17 cellular contexts compared by ENCODE assay signal in the genomic region with DNA sequence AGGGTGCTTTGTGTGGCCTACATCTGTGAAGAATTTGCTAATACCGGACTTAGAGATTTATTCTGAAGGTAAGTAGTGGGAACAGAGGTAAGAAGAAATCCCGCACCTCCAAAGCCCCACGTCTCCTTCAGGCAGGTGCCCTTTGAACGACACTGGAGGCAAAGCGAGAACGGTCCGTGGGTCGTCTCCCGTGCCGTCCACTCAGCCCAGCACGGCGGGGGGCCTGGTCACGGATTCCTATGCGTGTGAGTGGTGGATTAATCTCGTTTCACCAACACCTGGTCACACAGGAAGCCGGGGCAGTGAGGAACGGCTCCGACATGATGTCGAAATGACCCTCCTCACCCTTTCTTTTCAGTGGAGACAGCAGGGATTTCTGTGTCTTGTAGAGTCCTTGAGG. TPM values are rescaled to one million over a fixed set of nuclear protein-coding genes. Genes with fewer than 3 reads are reported as not detected.
DNase-seq lines count a peak whose midpoint lies in the region; ATAC-seq and TF ChIP-seq lines count a peak whose summit lies in the region.
"Had no signal": no experiment of that assay in that cellular context is flagged by ENCODE, and none has a peak within 500 bp of the region (broad histone marks: within the 10 kb centered on the region; RNA-seq: fewer than 3 reads in every experiment).

No MANE protein-coding gene starts in this region.

- TF ChIP-seq CTCF in GM23338 (conservative IDR thresholded peaks at IDR 0.05; ENCODE audit: low read depth in 2 of 2) (no peak), neural progenitor cell (IDR thresholded peaks at IDR 0.05) (no peak)

- no peaks in the 10 kb centered on the region for H3K27me3 ChIP-seq in GM23338 (ENCODE audit: insufficient read depth)
- H3K27me3 ChIP-seq in neural progenitor cell, result peaks cover 17% of the 10 kb centered on the region

- H3K4me1 ChIP-seq in GM23338 (ENCODE audit: insufficient read depth) (no peaks in the 10 kb centered on the region), neural progenitor cell (no peaks in the 10 kb centered on the region)
- H3K4me1 ChIP-seq: BE2C had no signal

- no peak for DNase-seq in GM23338 (ENCODE audit: low spot score)
- no peak for DNase-seq in neural progenitor cell (ENCODE audit: low spot score)
- no peak for DNase-seq in AG08395 (ENCODE audit: low spot score)
- no peak for DNase-seq in hepatic stellate cell (ENCODE audit: low spot score)
- DNase-seq: BE2C; CD4-positive, alpha-beta memory T cell; DMS153; DMS79; GDM1; GOT3; H9 had no signal

- H3K27ac ChIP-seq in GM23338 (ENCODE audit: low read depth), result no peak overlapping the region
- H3K27ac ChIP-seq in neural progenitor cell, result no peak overlapping the region
- H3K27ac ChIP-seq: KMS-11 had no signal

- ATAC-seq in GM23338 (no peak), HG02885 (IDR thresholded peaks at IDR 0.05; ENCODE audit: poor library complexity, unreplicated experiment) (no peak)

- no peaks in the 10 kb centered on the region for H4K20me1 ChIP-seq in GM23338 (replicated peaks; ENCODE audit: insufficient read depth)
- H4K20me1 ChIP-seq in neural progenitor cell (ENCODE audit: low read depth), result no peaks in the 10 kb centered on the region

- H3K36me3 Mint-ChIP-seq in GM23338 (ENCODE audit: low read depth) (peaks cover 13% of the 10 kb centered on the region), neural progenitor cell (no peaks in the 10 kb centered on the region)
- H3K36me3 Mint-ChIP-seq in dendritic cell treated with granulocyte-macrophage colony-stimulating factor and Interleukin-4, amounts not matched to agents 40 ng/mL and 50 ng/mL, for 4 days (ENCODE audit: low read depth), result no peaks in the 10 kb centered on the region
- H3K36me3 Mint-ChIP-seq: CD14-positive monocyte; CD4-positive, alpha-beta memory T cell had no signal

- H3K4me3 ChIP-seq in GM23338, result no peak overlapping the region
- no peak overlapping the region for H3K4me3 ChIP-seq in neural progenitor cell

- H3K4me2 ChIP-seq in GM23338 (no peak overlapping the region), neural progenitor cell (no peak overlapping the region)
- H3K4me2 ChIP-seq: KMS-11 had no signal

- H3K36me3 ChIP-seq in GM23338 (ENCODE audit: insufficient read depth) (no peaks in the 10 kb centered on the region; the same call in 1 of the 2 replicates), neural progenitor cell (no peaks in the 10 kb centered on the region)
- H3K36me3 ChIP-seq: BE2C had no signal

- H3K4me1 Mint-ChIP-seq in GM23338, result no peaks in the 10 kb centered on the region; the same call in 2 of the 3 replicates
- peaks cover 11% of the 10 kb centered on the region for H3K4me1 Mint-ChIP-seq in dendritic cell treated with granulocyte-macrophage colony-stimulating factor and Interleukin-4, amounts not matched to agents 40 ng/mL and 50 ng/mL, for 4 days (ENCODE audit: low read depth)
- H3K4me1 Mint-ChIP-seq in neural progenitor cell, result peaks cover 23% of the 10 kb centered on the region

- H3K27me3 Mint-ChIP-seq in GM23338 (ENCODE audit: insufficient read depth, low read depth, poor library complexity), result peaks cover 20% of the 10 kb centered on the region
- peaks cover 37% of the 10 kb centered on the region for H3K27me3 Mint-ChIP-seq in dendritic cell treated with granulocyte-macrophage colony-stimulating factor and Interleukin-4, amounts not matched to agents 40 ng/mL and 50 ng/mL, for 4 days
- peaks cover 18% of the 10 kb centered on the region for H3K27me3 Mint-ChIP-seq in neural progenitor cell (ENCODE audit: insufficient read depth, low read depth)

- H3K9me2 ChIP-seq in GM23338 (ENCODE audit: insufficient read depth), result no peaks in the 10 kb centered on the region

- H3K27ac Mint-ChIP-seq in GM23338 (no peak overlapping the region), neural progenitor cell (peak overlapping the region; percentile 8)
- H3K27ac Mint-ChIP-seq in dendritic cell treated with granulocyte-macrophage colony-stimulating factor and Interleukin-4, amounts not matched to agents 40 ng/mL and 50 ng/mL, for 4 days, result peak overlapping the region; percentile 61
- H3K27ac Mint-ChIP-seq: CD4-positive, alpha-beta memory T cell; H9 had no signal

- no peaks in the 10 kb centered on the region for H3K79me2 ChIP-seq in GM23338 (replicated peaks; ENCODE audit: insufficient read depth)
- H3K79me2 ChIP-seq in neural progenitor cell (ENCODE audit: low read depth), result no peaks in the 10 kb centered on the region

- intact Hi-C loops in dendritic cell treated with granulocyte-macrophage colony-stimulating factor and Interleukin-4, amounts not matched to agents 40 ng/mL and 50 ng/mL, for 4 days (cut with micrococcal nuclease), result no loop called here

- H3K4me3 Mint-ChIP-seq in GM23338 (no peak overlapping the region), neural progenitor cell (no peak overlapping the region)
- no peak overlapping the region for H3K4me3 Mint-ChIP-seq in dendritic cell treated with granulocyte-macrophage colony-stimulating factor and Interleukin-4, amounts not matched to agents 40 ng/mL and 50 ng/mL, for 4 days
- H3K4me3 Mint-ChIP-seq: CD4-positive, alpha-beta memory T cell; H9 had no signal

- no peak overlapping the region for H3K9ac ChIP-seq in neural progenitor cell
- H3K9ac ChIP-seq: KMS-11 had no signal

- H2AFZ ChIP-seq in GM23338 (peak overlapping the region; percentile 43; the same call in 1 of the 2 replicates), neural progenitor cell (replicated peaks) (no peak overlapping the region)

- H3K9me3 Mint-ChIP-seq in GM23338 (peaks cover 21% of the 10 kb centered on the region), neural progenitor cell (peaks cover 7% of the 10 kb centered on the region)
- no peaks in the 10 kb centered on the region for H3K9me3 Mint-ChIP-seq in dendritic cell treated with granulocyte-macrophage colony-stimulating factor and Interleukin-4, amounts not matched to agents 40 ng/mL and 50 ng/mL, for 4 days

- H3K9me3 ChIP-seq in neural progenitor cell (ENCODE audit: low read depth), result no peaks in the 10 kb centered on the region
- H3K9me3 ChIP-seq: BE2C had no signal

- H3F3A ChIP-seq in GM23338 (replicated peaks; ENCODE audit: low read depth), result 0 out of 2 replicates have a peak, but pooled peaks cover 6% of the 10 kb centered on the region
- no peaks in the 10 kb centered on the region for H3F3A ChIP-seq in neural progenitor cell (ENCODE audit: low read depth)

TF ChIP-seq in GM23338, 12 proteins besides CTCF, POLR2A, EP300 and RAD21:
- TF ChIP-seq POLR2AphosphoS5 (IDR thresholded peaks at IDR 0.05; ENCODE audit: low read depth), result no peak
- TF ChIP-seq, protein P1, sequence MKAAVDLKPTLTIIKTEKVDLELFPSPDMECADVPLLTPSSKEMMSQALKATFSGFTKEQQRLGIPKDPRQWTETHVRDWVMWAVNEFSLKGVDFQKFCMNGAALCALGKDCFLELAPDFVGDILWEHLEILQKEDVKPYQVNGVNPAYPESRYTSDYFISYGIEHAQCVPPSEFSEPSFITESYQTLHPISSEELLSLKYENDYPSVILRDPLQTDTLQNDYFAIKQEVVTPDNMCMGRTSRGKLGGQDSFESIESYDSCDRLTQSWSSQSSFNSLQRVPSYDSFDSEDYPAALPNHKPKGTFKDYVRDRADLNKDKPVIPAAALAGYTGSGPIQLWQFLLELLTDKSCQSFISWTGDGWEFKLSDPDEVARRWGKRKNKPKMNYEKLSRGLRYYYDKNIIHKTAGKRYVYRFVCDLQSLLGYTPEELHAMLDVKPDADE (IDR thresholded peaks at IDR 0.05), result no peak
- TF ChIP-seq NANOG (IDR thresholded peaks at IDR 0.05; ENCODE audit: borderline replicate concordance), result no peak
- no peak for TF ChIP-seq ZNF331 (CRISPR knock-in tag; IDR thresholded peaks at IDR 0.05; ENCODE audit: low read depth)
- TF ChIP-seq CREB1 (CRISPR knock-in tag; IDR thresholded peaks at IDR 0.05; ENCODE audit: low read depth), result no peak

RNA-seq across cellular contexts. Expression of a gene that starts 21.0 kb away (rescaled TPM):
- total RNA-seq in GM23338 (2014; rRNA removed; shearing (Covaris generic)), result 14.4 and 15.3 TPM in 2 replicates
- 29.2 and 30.3 TPM in 2 replicates for polyA plus RNA-seq in GM23338 (2016; fragmentation: Nextera tagmentation; extraction: Ambion mirVana)
- 9.0 and 13.3 TPM in 2 replicates for total RNA-seq in neural progenitor cell (ENCODE audit: low replicate concordance)

RNA-seq across cellular contexts. Expression of a gene that starts 51.6 kb away (rescaled TPM):
- total RNA-seq in GM23338 (2014; rRNA removed; shearing (Covaris generic)), result not detected in 2 replicates
- not detected in 2 replicates for polyA plus RNA-seq in GM23338 (2016; fragmentation: Nextera tagmentation; extraction: Ambion mirVana)
- total RNA-seq in neural progenitor cell (ENCODE audit: low replicate concordance), result not detected in 2 replicates
- total RNA-seq: CD4-positive, alpha-beta memory T cell; Daoy; H9; HT1080 had no signal
- polyA plus RNA-seq: CD14-positive monocyte; CD4-positive, alpha-beta memory T cell had no signal
